In genomic region chr1:192849442-192849841, GRCh38 we compare ENCODE assay signal across 30 cellular contexts.
"Had no signal": no experiment of that assay in that cellular context is flagged by ENCODE, and none has a peak within 500 bp of the region (broad histone marks: within the 10 kb centered on the region; RNA-seq: fewer than 3 reads in every experiment).

No MANE protein-coding gene starts in this region.

- H2AFZ ChIP-seq: neural progenitor cell, parathyroid adenoma had no signal

- H3K27me3 ChIP-seq: neural progenitor cell, ovary, right lobe of liver, sigmoid colon, spleen, suprapubic skin, testis, tibial artery, transverse colon, upper lobe of right lung, uterus had no signal

- H3K9ac ChIP-seq: neural progenitor cell, parathyroid adenoma had no signal

- ATAC-seq: naive thymus-derived CD8-positive, alpha-beta T cell; natural killer cell treated with Interleukin-12 subunit alpha and Interleukin-12 subunit beta and Interleukin-15 and Interleukin-18, amount 100 ng/mL, for 72 hours; psoas muscle; right cardiac atrium; right lobe of liver; stimulated activated memory B cell treated with anti-CD40 and anti-IgM and Interleukin-4, amounts not matched to agents 10 μg/mL and 1 μg/mL and 100 μg/mL, for 72 hours; stimulated activated naive CD8-positive, alpha-beta T cell treated with anti-CD3 and anti-CD28 coated beads, Interleukin-15, amount 100 ng/mL, for 72 hours; stimulated activated naive CD8-positive, alpha-beta T cell treated with anti-CD3 and anti-CD28 coated beads, Interleukin-15, Interleukin-2, amounts not matched to agents 100 U/mL and 50 U/mL, for 24 hours; upper lobe of right lung had no signal

- H3K4me3 ChIP-seq: neural progenitor cell, ovary, psoas muscle, right lobe of liver, sigmoid colon, smooth muscle cell, spleen, suprapubic skin, testis, tibial artery, transverse colon, upper lobe of right lung, uterus had no signal

- H3K4me1 ChIP-seq: neural progenitor cell, parathyroid adenoma, psoas muscle, right lobe of liver, suprapubic skin, testis, transverse colon, upper lobe of right lung, uterus had no signal

- H3K36me3 ChIP-seq: neural progenitor cell, ovary, right lobe of liver, sigmoid colon, spleen, suprapubic skin, tibial artery, transverse colon, upper lobe of right lung, uterus had no signal

- H3K27ac ChIP-seq: neural progenitor cell, ovary, parathyroid adenoma, psoas muscle, right lobe of liver, sigmoid colon, spleen, suprapubic skin, testis, tibial artery, transverse colon, upper lobe of right lung, uterus had no signal

- H3K79me2 ChIP-seq: parathyroid adenoma had no signal

- DNase-seq: naive thymus-derived CD8-positive, alpha-beta T cell; nephron progenitor cell; occipital lobe; ovary; posterior cingulate gyrus; psoas muscle; right cardiac atrium; right lobe of liver; sigmoid colon; spleen; stimulated activated CD4-positive, alpha-beta T cell treated with anti-CD3 and anti-CD28 coated beads, Interleukin-12 subunit alpha, Interleukin-12 subunit beta, amount 100 ng/mL, for 4 hours; stimulated activated CD4-positive, alpha-beta T cell treated with anti-CD3 and anti-CD28 coated beads, Interleukin-1b, Interleukin-23, amount 100 ng/mL, for 48 hours; stimulated activated CD4-positive, alpha-beta T cell treated with anti-CD3 and anti-CD28 coated beads, Interleukin-4, amount 100 ng/mL, for 1 hour; stimulated activated CD4-positive, alpha-beta T cell treated with anti-CD3 and anti-CD28 coated beads, Interleukin-4, amount 100 ng/mL, for 4 hours; stimulated activated CD8-positive, alpha-beta memory T cell treated with anti-CD3 and anti-CD28 coated beads, Interleukin-4, amount 100 ng/mL, for 48 hours; stimulated activated naive CD4-positive, alpha-beta T cell; stimulated activated naive CD8-positive, alpha-beta T cell treated with anti-CD3 and anti-CD28 coated beads, Interleukin-15, amount 100 ng/mL, for 72 hours; stimulated activated naive CD8-positive, alpha-beta T cell treated with anti-CD3 and anti-CD28 coated beads, Interleukin-15, Interleukin-2, amounts not matched to agents 100 U/mL and 50 U/mL, for 24 hours; substantia nigra; testis; tibial artery; transverse colon; upper lobe of right lung; uterus had no signal

- H3K9me3 ChIP-seq: ovary, psoas muscle, right lobe of liver, sigmoid colon, spleen, suprapubic skin, testis, tibial artery, transverse colon, upper lobe of right lung, uterus had no signal

- H3K4me2 ChIP-seq: neural progenitor cell, smooth muscle cell had no signal
